ENCODE assay signal across 8 cellular contexts in the genomic region with DNA sequence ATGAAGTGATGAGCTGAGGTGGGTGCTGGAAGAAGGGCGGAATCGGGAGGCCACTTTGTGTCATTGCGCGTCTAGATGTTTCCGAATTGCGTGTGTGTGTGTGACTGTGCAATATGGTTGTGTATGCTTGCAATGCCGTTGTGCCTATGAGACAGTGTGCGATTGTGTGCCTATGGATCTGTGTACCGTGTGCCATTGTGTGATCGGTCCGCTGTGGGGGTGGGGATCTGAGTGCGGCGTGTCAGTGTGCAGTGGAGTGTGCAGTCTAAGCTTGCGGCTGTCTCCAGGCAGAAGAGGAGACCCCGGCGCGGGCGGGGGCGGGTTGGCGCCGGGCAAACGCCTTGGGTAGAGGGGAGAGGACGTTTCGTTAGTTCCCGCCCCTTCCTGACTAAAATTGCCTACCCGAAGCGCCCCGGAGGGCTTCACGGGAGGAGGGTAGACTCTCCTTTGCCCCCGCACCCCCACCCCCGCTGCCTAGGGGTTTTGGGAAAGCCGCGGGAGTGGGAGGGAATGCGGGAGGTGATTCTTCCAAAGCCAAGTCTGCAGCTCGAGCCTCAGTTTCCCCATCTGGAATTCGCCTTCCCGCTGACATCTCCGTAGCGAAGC. TPM values are rescaled to one million over a fixed set of nuclear protein-coding genes. Genes with fewer than 3 reads are reported as not detected.
DNase-seq lines count a peak whose midpoint lies in the region; ATAC-seq and TF ChIP-seq lines count a peak whose summit lies in the region.

No MANE protein-coding gene starts in this region.

- H4K20me1 ChIP-seq in H9 (ENCODE audit: control insufficient read depth, insufficient read depth, insufficient read length) = no peaks in the 10 kb centered on the region

- no peak overlapping the region for H3K27ac ChIP-seq in H9 (ENCODE audit: insufficient read length, low read depth, low read length)
- H3K27ac ChIP-seq in colonic mucosa = peak overlapping the region; percentile 70

- no peak overlapping the region for H4K5ac ChIP-seq in H9 (ENCODE audit: insufficient read length, low read depth, low read length)

- TF ChIP-seq CTCF in H9 (conservative IDR thresholded peaks at IDR 0.05) (no peak), colonic mucosa (IDR thresholded peaks at IDR 0.05) (no peak)

- H2BK15ac ChIP-seq in H9 (ENCODE audit: low read depth, low read length) = no peak overlapping the region

- intact Hi-C loops in colonic mucosa (cut with DNase I) = no loop called here
- intact Hi-C loops in left colon (cut with DNase I, micrococcal nuclease) = loop anchor here in 1 of 2 donors (5.0 kb wide), 1 partner anchor 36 kb away; a partner anchor contains a TSS

- no peak overlapping the region for H2BK20ac ChIP-seq in H9 (ENCODE audit: low read depth, low read length, poor library complexity, severe bottlenecking)

- H3K4me2 ChIP-seq in H9 (ENCODE audit: insufficient read depth, insufficient read length, low read length) = peak overlapping the region; percentile 91

- no peak overlapping the region for H3K56ac ChIP-seq in H9 (ENCODE audit: insufficient read length, low read depth, low read length)

- H2BK120ac ChIP-seq in H9 (ENCODE audit: low read depth, low read length, poor library complexity, severe bottlenecking) = no peak overlapping the region

- no peaks in the 10 kb centered on the region for H3K9me3 ChIP-seq in H9 (ENCODE audit: control insufficient read depth, low read depth, low read length)
- H3K9me3 ChIP-seq in colonic mucosa = no peaks in the 10 kb centered on the region

- DNase-seq in H9 = no peak
- DNase-seq in T-helper 9 cell = peak; percentile 8
- DNase-seq in colonic mucosa = peak; percentile 48
- peak; percentile 52 to 60 for DNase-seq in left colon
- peak in 2 of 3 donors; percentile 17 to 25 for DNase-seq in stimulated activated CD4-positive, alpha-beta T cell treated with anti-CD3 and anti-CD28 coated beads, TNF-alpha, amount 100 ng/mL, for 48 hours (ENCODE audit: low read depth in 3 of 3)
- DNase-seq in GF-D8 (lab: John Stamatoyannopoulos, UW) = no peak
- no peak for DNase-seq in AG20443 (ENCODE audit: low spot score)

- WGBS in H9 (ENCODE audit: extremely low coverage, insufficient read length, low lambda C conversion rate) = no CpG with 5 or more reads among the region's 39 CpGs

- H3T11ph ChIP-seq in H9 (ENCODE audit: low read length) = no peak overlapping the region

- peak overlapping the region; percentile 54 for H3K14ac ChIP-seq in H9 (ENCODE audit: insufficient read depth, low read length)

- no peak overlapping the region for H2BK5ac ChIP-seq in H9 (ENCODE audit: insufficient read length, low read length)

- H3K4ac ChIP-seq in H9 (ENCODE audit: low read depth, low read length) = no peak overlapping the region

- H4K8ac ChIP-seq in H9 (replicated peaks; ENCODE audit: insufficient read length, low read depth, low read length) = no peak overlapping the region

- no peak overlapping the region for H2AK5ac ChIP-seq in H9 (ENCODE audit: insufficient read length, low read length)

- no peak overlapping the region for H4K91ac ChIP-seq in H9 (ENCODE audit: insufficient read length, low read depth, low read length)

- peak overlapping the region; percentile 36 for H3K4me3 ChIP-seq in colonic mucosa

- peaks cover 3% of the 10 kb centered on the region; the same call in 1 of the 2 replicates for H3K27me3 Mint-ChIP-seq in H9 (ENCODE audit: low read depth)

- H3K27ac Mint-ChIP-seq in H9 = peak overlapping the region; percentile 10 to 96 (median 96); a peak in 5 of 7 replicates

- no peak overlapping the region for H2AFZ ChIP-seq in H9 (ENCODE audit: low read length)

- peaks cover 20 to 37% (median 28%) of the 10 kb centered on the region in 3 experiments for H3K36me3 Mint-ChIP-seq in H9 (ENCODE audit: insufficient read depth in 1 of 3, low read depth in 3 of 3)

- peaks cover 46 to 57% of the 10 kb centered on the region in 2 experiments for H3K4me1 Mint-ChIP-seq in H9

- no peaks in the 10 kb centered on the region for H3K79me2 ChIP-seq in H9 (ENCODE audit: insufficient read depth, low read length)

- H3K23ac ChIP-seq in H9 (ENCODE audit: insufficient read length, low read depth, low read length) = no peak overlapping the region

- peak overlapping the region; percentile 3 for H3K18ac ChIP-seq in H9 (ENCODE audit: insufficient read length, low read depth, low read length)

- H3K9ac ChIP-seq in H9 (ENCODE audit: extremely low read depth, insufficient read length, low read length) = peak overlapping the region; percentile 25
- peak overlapping the region; percentile 52 to 64 for H3K9ac ChIP-seq in colonic mucosa (ENCODE audit: low read depth in 2 of 2, low read length in 2 of 2)

- no peaks in the 10 kb centered on the region for H3K79me1 ChIP-seq in H9 (ENCODE audit: insufficient read depth, low read depth, low read length, poor library complexity, severe bottlenecking)

- ATAC-seq in left colon = peak; percentile 54
- ATAC-seq in GM19023 (IDR thresholded peaks at IDR 0.05; ENCODE audit: unreplicated experiment) = no peak

- no peaks in the 10 kb centered on the region; a peak in 1 of 5 replicates for H3K9me3 Mint-ChIP-seq in H9

- H3K4me1 ChIP-seq in H9 (ENCODE audit: insufficient read depth, low read length) (peaks cover 3% of the 10 kb centered on the region; the same call in 1 of the 2 replicates), colonic mucosa (peaks cover 8% of the 10 kb centered on the region)

- H3K27me3 ChIP-seq in H9 (ENCODE audit: insufficient read depth, low read length) (no peaks in the 10 kb centered on the region), colonic mucosa (no peaks in the 10 kb centered on the region)

- peaks cover 17% of the 10 kb centered on the region for H3K23me2 ChIP-seq in H9 (ENCODE audit: insufficient read length, low read depth, low read length, poor library complexity, severe bottlenecking)

- peak overlapping the region; percentile 75 to 88 for H3K4me3 Mint-ChIP-seq in H9

- no peak overlapping the region for H2BK12ac ChIP-seq in H9 (ENCODE audit: insufficient read length, low read depth, low read length)

- no peaks in the 10 kb centered on the region for H3K36me3 ChIP-seq in colonic mucosa

RNA-seq across cellular contexts. Expression of a gene that starts 24.2 kb away (rescaled TPM):
- total RNA-seq in H9 (2021) = 0.57 and 0.66 TPM in 2 replicates
- under 1 TPM; 0.32 to 0.64 TPM for total RNA-seq in colonic mucosa
- total RNA-seq in left colon = under 1 TPM; 0.75 to 0.76 TPM

RNA-seq across cellular contexts. Expression of a gene that starts 28.3 kb away (rescaled TPM):
- total RNA-seq in H9 (2021) (4.0 and 4.3 TPM in 2 replicates), colonic mucosa (under 1 TPM; 0.35 to 0.64 TPM), left colon (under 1 TPM; 0.64 to 0.92 TPM)

RNA-seq across cellular contexts. Expression of a gene that starts 37.4 kb away (rescaled TPM):
- total RNA-seq in H9 (2021) (19.8 and 22.6 TPM in 2 replicates), colonic mucosa (10 to 100 TPM; 13.1 to 22.2 TPM), left colon (10 to 100 TPM; 15.3 to 16.0 TPM)

Comparison
In these comparisons a context has a peak if more than half of its experiments do, and no peak if none do; other contexts are left out.
1. DNase-seq: peak in T-helper 9 cell (single experiment), colonic mucosa (single experiment), left colon (2 of 2) and stimulated activated CD4-positive, alpha-beta T cell treated with anti-CD3 and anti-CD28 coated beads, TNF-alpha, amount 100 ng/mL, for 48 hours (2 of 3); none in H9 (single experiment), GF-D8 (single experiment) and AG20443 (single experiment).